Comparison of ENCODE assay signal across 20 cellular contexts in genomic region chr11:20261526-20261925, GRCh38.
A peak's percentile ranks its signal among the peaks of the same experiment; 100 is the strongest.
DNase-seq lines count a peak whose midpoint lies in the region; ATAC-seq and TF ChIP-seq lines count a peak whose summit lies in the region.
"Had no signal": no experiment of that assay in that cellular context is flagged by ENCODE, and none has a peak within 500 bp of the region (broad histone marks: within the 10 kb centered on the region; RNA-seq: fewer than 3 reads in every experiment).

No MANE protein-coding gene starts in this region.

- DNase-seq in EL (peak; percentile 25), HT1080 (ENCODE audit: low read depth) (peak; percentile 66), SW480 (ENCODE audit: low spot score) (peak; percentile 13), islet precursor cell (peak; percentile 66), NCI-H1417 treated with DMSO at 0.1 percent for 48 hours (lab: John Stamatoyannopoulos, UW) (no peak), OCI-LY7 (ENCODE audit: low spot score) (no peak)
- no peak for DNase-seq in activated CD8-positive, alpha-beta memory T cell treated with anti-CD3 and anti-CD28 coated beads, Interleukin-2, amount 50 U/mL, for 48 hours
- DNase-seq: CD4-positive, CD25-positive, alpha-beta regulatory T cell; COR-L47; DMS79; H7; Karpas-422; NCI-H187; NCI-H446; NCI-H526; PC-3; RPMI8226; SHP77; T-helper 1 cell had no signal

- BruUV-seq in OCI-LY7 (replicated peaks; lab: Mats Ljungman, UMichigan) = no TSS peak

- no peak for ATAC-seq in HG02885 (IDR thresholded peaks at IDR 0.05; ENCODE audit: poor library complexity, unreplicated experiment)
- ATAC-seq: PC-3 had no signal

- no peaks in the 10 kb centered on the region for H3K4me1 ChIP-seq in OCI-LY7 (ENCODE audit: insufficient read depth, low read length, poor library complexity, severe bottlenecking)

- no peak overlapping the region for H3K4me2 ChIP-seq in OCI-LY7 (ENCODE audit: low read length)

- POLR2A ChIA-PET in OCI-LY7 (lab: Charles Lee) = no interaction called here

- H3K4me3 ChIP-seq in OCI-LY7 (ENCODE audit: low read depth, low read length, poor library complexity, severe bottlenecking) = no peak overlapping the region

- no peaks in the 10 kb centered on the region for H3K9me2 ChIP-seq in OCI-LY7 (ENCODE audit: insufficient read depth, low read length)

- H4K20me1 ChIP-seq in OCI-LY7 (ENCODE audit: insufficient read depth, low read length) = no peaks in the 10 kb centered on the region

- H3K79me2 ChIP-seq in OCI-LY7 (ENCODE audit: insufficient read depth, low read depth, low read length) = no peaks in the 10 kb centered on the region

- H3K27ac ChIP-seq in OCI-LY7 (ENCODE audit: low read depth, low read length, poor library complexity, severe bottlenecking) = no peak overlapping the region

- CTCF ChIA-PET in OCI-LY7 (lab: Charles Lee; ENCODE audit: unreplicated experiment) = no interaction called here

- intact Hi-C loops in OCI-LY7 (cut with micrococcal nuclease; ENCODE audit: unreplicated experiment) = no loop called here

- no peak overlapping the region for H2AFZ ChIP-seq in OCI-LY7 (ENCODE audit: low read length)

- no peaks in the 10 kb centered on the region for H3K9me3 ChIP-seq in OCI-LY7 (ENCODE audit: low read length)

- no peak for TF ChIP-seq CTCF in OCI-LY7 (conservative IDR thresholded peaks at IDR 0.05; ENCODE audit: low read length)

- no peaks in the 10 kb centered on the region for H3K36me3 ChIP-seq in OCI-LY7 (ENCODE audit: insufficient read depth, low read length)

Comparison
In these comparisons a context has a peak if more than half of its experiments do, and no peak if none do; other contexts are left out.
1. DNase-seq: peak in EL (single experiment), HT1080 (single experiment), SW480 (single experiment) and islet precursor cell (single experiment); none in NCI-H1417 treated with DMSO at 0.1 percent for 48 hours (single experiment), OCI-LY7 (single experiment) and activated CD8-positive, alpha-beta memory T cell treated with anti-CD3 and anti-CD28 coated beads, Interleukin-2, amount 50 U/mL, for 48 hours (single experiment).